1 cellular context compared by ENCODE assay signal in genomic region chr4:37389967-37390580, GRCh38.
TF ChIP-seq lines count a peak whose summit lies in the region.

No MANE protein-coding gene starts in this region.

TF ChIP-seq in K562, 482 proteins besides CTCF, POLR2A, EP300 and RAD21 (continued from another document):
- no peak for TF ChIP-seq CREB5 (CRISPR knock-in tag; IDR thresholded peaks at IDR 0.05)
- TF ChIP-seq E2F6 (IDR thresholded peaks at IDR 0.05; ENCODE audit: borderline replicate concordance in 1 of 2, extremely low read depth in 1 of 2, insufficient read depth in 1 of 2, insufficient read length in 1 of 2, low read depth in 1 of 2, low read length in 1 of 2, poor library complexity in 1 of 2, severe bottlenecking in 1 of 2), result no peak
- no peak for TF ChIP-seq ZNF175 (CRISPR knock-in tag; IDR thresholded peaks at IDR 0.05; ENCODE audit: low read depth)
- TF ChIP-seq TBL1XR1 (IDR thresholded peaks at IDR 0.05; ENCODE audit: low read length in 2 of 2), result no peak
- TF ChIP-seq MTF1 (CRISPR knock-in tag; IDR thresholded peaks at IDR 0.05; ENCODE audit: borderline replicate concordance), result no peak
- TF ChIP-seq MTA2 (IDR thresholded peaks at IDR 0.05; ENCODE audit: low read depth), result no peak
- no peak for TF ChIP-seq POLR3A (IDR thresholded peaks at IDR 0.05; ENCODE audit: borderline replicate concordance, extremely low read depth, insufficient read depth, insufficient read length)
- peak; percentile 14; the same call in 1 of the 2 replicates for TF ChIP-seq ZEB2 (IDR thresholded peaks at IDR 0.05)
- TF ChIP-seq ZNF518B (CRISPR knock-in tag; IDR thresholded peaks at IDR 0.05), result no peak
- TF ChIP-seq GABPA (tag; conservative IDR thresholded peaks at IDR 0.05; ENCODE audit: low read depth), result no peak
- no peak for TF ChIP-seq HMBOX1 (IDR thresholded peaks at IDR 0.05)
- peak in 1 of 2 experiments; percentile 44; a peak in 1 of 4 replicates for TF ChIP-seq KDM1A (IDR thresholded peaks at IDR 0.05)
